18 cellular contexts compared by ENCODE assay signal in genomic region chr5:36948650-36949049, GRCh38.
DNase-seq lines count a peak whose midpoint lies in the region; FAIRE-seq and TF ChIP-seq lines count a peak whose summit lies in the region.
"Had no signal": no experiment of that assay in that cellular context is flagged by ENCODE, and none has a peak within 500 bp of the region (broad histone marks: within the 10 kb centered on the region; RNA-seq: fewer than 3 reads in every experiment).

No MANE protein-coding gene starts in this region.

- no peaks in the 10 kb centered on the region for H3K27me3 ChIP-seq in skeletal muscle satellite cell (ENCODE audit: control insufficient read depth, insufficient read depth, low read length)
- H3K27me3 ChIP-seq in mesendoderm (ENCODE audit: insufficient read depth, low read length, poor library complexity): no peaks in the 10 kb centered on the region

- no peak overlapping the region for H2BK5ac ChIP-seq in mesendoderm (ENCODE audit: low read length)

- DNase-seq in D721Med (ENCODE audit: insufficient read length, low spot score) (no peak), HFFc6 (no peak), fibroblast of mammary gland (ENCODE audit: low read depth) (peak; percentile 15), Kasumi-1 (lab: John Stamatoyannopoulos, UW) (no peak), mesendoderm (no peak), HK-2 (ENCODE audit: unreplicated experiment) (no peak)
- DNase-seq: CD8-positive, alpha-beta T cell; DND-41; H9; KBM-7; MM.1S; NCI-H2029; SIG-M5; SK-N-SH had no signal

- peaks cover 2% of the 10 kb centered on the region; the same call in 1 of the 2 replicates for H3K27me3 Mint-ChIP-seq in HFFc6 (ENCODE audit: insufficient read depth)

- no peaks in the 10 kb centered on the region for H3K9me3 Mint-ChIP-seq in HFFc6
- H3K9me3 Mint-ChIP-seq: CD8-positive, alpha-beta T cell; H9 had no signal

- no peak overlapping the region for H2AK5ac ChIP-seq in mesendoderm (ENCODE audit: low read length)

- H3K36me3 ChIP-seq in skeletal muscle satellite cell (ENCODE audit: insufficient read depth, low read length) (no peaks in the 10 kb centered on the region), mesendoderm (ENCODE audit: control insufficient read depth, insufficient read depth, low read length) (no peaks in the 10 kb centered on the region)

- no peaks in the 10 kb centered on the region for H3K36me3 Mint-ChIP-seq in HFFc6 (ENCODE audit: low read depth)
- H3K36me3 Mint-ChIP-seq: CD8-positive, alpha-beta T cell had no signal

- H4K5ac ChIP-seq in mesendoderm (ENCODE audit: low read length): no peak overlapping the region

- H3K4me3 ChIP-seq in fibroblast of mammary gland (ENCODE audit: control insufficient read depth, low read depth, low read length): no peak overlapping the region
- no peak overlapping the region for H3K4me3 ChIP-seq in skeletal muscle satellite cell (ENCODE audit: low read length)
- H3K4me3 ChIP-seq in mesendoderm (ENCODE audit: low read length): no peak overlapping the region

- H3K18ac ChIP-seq in mesendoderm (ENCODE audit: low read length): no peak overlapping the region

- H3K27ac ChIP-seq in mesendoderm (ENCODE audit: low read depth, low read length): no peak overlapping the region
- H3K27ac ChIP-seq: C4-2B had no signal

- no peak overlapping the region for H3K9ac ChIP-seq in skeletal muscle satellite cell (ENCODE audit: low read depth, low read length)
- H3K9ac ChIP-seq in mesendoderm (ENCODE audit: low read length): no peak overlapping the region
- H3K9ac ChIP-seq: SK-N-SH had no signal

- peaks cover 2% of the 10 kb centered on the region for H3K79me1 ChIP-seq in mesendoderm (ENCODE audit: low read length)

- H3K27ac Mint-ChIP-seq in HFFc6: 0 out of 2 replicates have a peak overlapping the region, but pooled peaks have one; percentile 54
- H3K27ac Mint-ChIP-seq: CD8-positive, alpha-beta T cell; H9 had no signal

- no peak overlapping the region for H3K56ac ChIP-seq in mesendoderm (ENCODE audit: low read length)

- no CpG with 5 or more reads among the region's 1 CpG for WGBS in mesendoderm (ENCODE audit: extremely low coverage, insufficient coverage, low lambda C conversion rate)

- H4K8ac ChIP-seq in mesendoderm (ENCODE audit: low read depth, low read length): no peak overlapping the region

- H3K4me2 ChIP-seq in skeletal muscle satellite cell (ENCODE audit: low read length): peak overlapping the region; percentile 28
- no peak overlapping the region for H3K4me2 ChIP-seq in mesendoderm (ENCODE audit: low read length)
- H3K4me2 ChIP-seq: SK-N-SH had no signal

- peak overlapping the region; percentile 65; the same call in 1 of the 2 replicates for H3K4me3 Mint-ChIP-seq in HFFc6
- H3K4me3 Mint-ChIP-seq: CD8-positive, alpha-beta T cell; H9 had no signal

- peaks cover 39% of the 10 kb centered on the region for H3K4me1 ChIP-seq in skeletal muscle satellite cell (ENCODE audit: control insufficient read depth, insufficient read depth, low read length)
- no peaks in the 10 kb centered on the region for H3K4me1 ChIP-seq in mesendoderm (ENCODE audit: control insufficient read depth, low read depth, low read length)

- H3K9me3 ChIP-seq in skeletal muscle satellite cell (replicated peaks; ENCODE audit: low read length): no peaks in the 10 kb centered on the region
- H3K9me3 ChIP-seq: SK-N-SH had no signal

- H2BK120ac ChIP-seq in mesendoderm (ENCODE audit: low read depth, low read length): no peak overlapping the region

- TF ChIP-seq CTCF in D721Med (IDR thresholded peaks at IDR 0.05; ENCODE audit: insufficient read depth, missing control alignments) (no peak), HFFc6 (IDR thresholded peaks at IDR 0.05) (no peak), fibroblast of mammary gland (conservative IDR thresholded peaks at IDR 0.05; ENCODE audit: control insufficient read depth, insufficient read depth, low read depth, low read length) (no peak)

- peaks cover 8% of the 10 kb centered on the region for H3K79me2 ChIP-seq in mesendoderm (ENCODE audit: control insufficient read depth, insufficient read depth, low read length)

- no peak overlapping the region for H3K4ac ChIP-seq in mesendoderm (ENCODE audit: low read depth, low read length)

- peak; percentile 11 for FAIRE-seq in D721Med (lab: Jason Lieb, UNC)
- FAIRE-seq: A204.1, GM18507 had no signal

- H2BK15ac ChIP-seq in mesendoderm (replicated peaks; ENCODE audit: low read depth): no peak overlapping the region

- H3K4me1 Mint-ChIP-seq in HFFc6 (ENCODE audit: low read depth): peaks cover 89% of the 10 kb centered on the region

- no peak overlapping the region for H3K23ac ChIP-seq in mesendoderm (ENCODE audit: low read length)
